Comparison of ENCODE assay signal across 1 cellular context in the genomic region with DNA sequence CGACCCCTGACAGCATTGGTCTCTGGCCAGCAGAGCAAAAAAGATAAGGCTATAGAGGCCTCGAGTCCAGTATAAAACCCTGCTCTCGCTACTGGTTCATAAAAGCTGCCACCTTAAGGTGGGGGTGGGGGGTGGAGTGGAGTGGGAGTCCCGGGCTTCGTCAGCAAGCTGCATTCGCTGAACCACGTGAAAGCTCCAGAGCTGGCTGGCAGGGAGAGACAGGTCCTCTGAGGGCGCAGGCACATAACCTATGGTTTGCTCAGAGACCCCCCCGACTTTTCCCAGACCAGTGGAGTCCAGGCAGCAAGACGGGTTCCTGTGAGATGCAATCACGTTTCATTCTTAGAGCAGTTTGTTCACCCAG.
TF ChIP-seq lines count a peak whose summit lies in the region.

No MANE protein-coding gene starts in this region.

TF ChIP-seq in HepG2, 621 proteins besides CTCF, POLR2A, EP300 and RAD21:
- TF ChIP-seq ZFP41 (CRISPR knock-in tag; IDR thresholded peaks at IDR 0.05; ENCODE audit: borderline replicate concordance) (0 out of 2 replicates have a peak, but pooled peaks have one; percentile 6), AGO2 (optimal IDR thresholded peaks at IDR 0.05; ENCODE audit: low read depth, low read length) (no peak), PAX8 (CRISPR knock-in tag; IDR thresholded peaks at IDR 0.05; ENCODE audit: borderline replicate concordance) (no peak), HNF4G (IDR thresholded peaks at IDR 0.05; ENCODE audit: borderline replicate concordance, low read depth, low read length) (no peak), HNF4G (CRISPR knock-in tag; IDR thresholded peaks at IDR 0.05; ENCODE audit: borderline replicate concordance, low read depth) (no peak), RBM22 (optimal IDR thresholded peaks at IDR 0.05; ENCODE audit: low read length) (no peak), ZNF292 (CRISPR knock-in tag; IDR thresholded peaks at IDR 0.05; ENCODE audit: borderline replicate concordance, low read depth) (0 out of 2 replicates have a peak, but pooled peaks have one; percentile 10), JARID2 (CRISPR knock-in tag; IDR thresholded peaks at IDR 0.05; ENCODE audit: insufficient replicate concordance) (no peak), HNRNPL (IDR thresholded peaks at IDR 0.05; ENCODE audit: low read depth, low read length) (0 out of 2 replicates have a peak, but pooled peaks have one; percentile 54), ZMYM2 (CRISPR knock-in tag; IDR thresholded peaks at IDR 0.05) (no peak), TBX3 (IDR thresholded peaks at IDR 0.05; ENCODE audit: borderline replicate concordance) (no peak), SOX5 (CRISPR knock-in tag; IDR thresholded peaks at IDR 0.05; ENCODE audit: borderline replicate concordance) (no peak), AGO1 (IDR thresholded peaks at IDR 0.05; ENCODE audit: low read depth, low read length, poor library complexity, severe bottlenecking) (peak; percentile 25), ARID2 (CRISPR knock-in tag; IDR thresholded peaks at IDR 0.05; ENCODE audit: borderline replicate concordance) (0 out of 2 replicates have a peak, but pooled peaks have one; percentile 26), ZNF790 (CRISPR knock-in tag; IDR thresholded peaks at IDR 0.05; ENCODE audit: borderline replicate concordance) (0 out of 2 replicates have a peak, but pooled peaks have one; percentile 5), NFE2L1 (CRISPR knock-in tag; IDR thresholded peaks at IDR 0.05; ENCODE audit: borderline replicate concordance) (no peak)
- TF ChIP-seq, protein P1, sequence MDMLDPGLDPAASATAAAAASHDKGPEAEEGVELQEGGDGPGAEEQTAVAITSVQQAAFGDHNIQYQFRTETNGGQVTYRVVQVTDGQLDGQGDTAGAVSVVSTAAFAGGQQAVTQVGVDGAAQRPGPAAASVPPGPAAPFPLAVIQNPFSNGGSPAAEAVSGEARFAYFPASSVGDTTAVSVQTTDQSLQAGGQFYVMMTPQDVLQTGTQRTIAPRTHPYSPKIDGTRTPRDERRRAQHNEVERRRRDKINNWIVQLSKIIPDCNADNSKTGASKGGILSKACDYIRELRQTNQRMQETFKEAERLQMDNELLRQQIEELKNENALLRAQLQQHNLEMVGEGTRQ (IDR thresholded peaks at IDR 0.05; ENCODE audit: low read depth, low read length) = no peak
- TF ChIP-seq, protein P1 (CRISPR knock-in tag; IDR thresholded peaks at IDR 0.05; ENCODE audit: borderline replicate concordance) = no peak
- TF ChIP-seq, protein P2, sequence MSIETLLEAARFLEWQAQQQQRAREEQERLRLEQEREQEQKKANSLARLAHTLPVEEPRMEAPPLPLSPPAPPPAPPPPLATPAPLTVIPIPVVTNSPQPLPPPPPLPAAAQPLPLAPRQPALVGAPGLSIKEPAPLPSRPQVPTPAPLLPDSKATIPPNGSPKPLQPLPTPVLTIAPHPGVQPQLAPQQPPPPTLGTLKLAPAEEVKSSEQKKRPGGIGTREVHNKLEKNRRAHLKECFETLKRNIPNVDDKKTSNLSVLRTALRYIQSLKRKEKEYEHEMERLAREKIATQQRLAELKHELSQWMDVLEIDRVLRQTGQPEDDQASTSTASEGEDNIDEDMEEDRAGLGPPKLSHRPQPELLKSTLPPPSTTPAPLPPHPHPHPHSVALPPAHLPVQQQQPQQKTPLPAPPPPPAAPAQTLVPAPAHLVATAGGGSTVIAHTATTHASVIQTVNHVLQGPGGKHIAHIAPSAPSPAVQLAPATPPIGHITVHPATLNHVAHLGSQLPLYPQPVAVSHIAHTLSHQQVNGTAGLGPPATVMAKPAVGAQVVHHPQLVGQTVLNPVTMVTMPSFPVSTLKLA (IDR thresholded peaks at IDR 0.05) = no peak
- TF ChIP-seq, protein P3, sequence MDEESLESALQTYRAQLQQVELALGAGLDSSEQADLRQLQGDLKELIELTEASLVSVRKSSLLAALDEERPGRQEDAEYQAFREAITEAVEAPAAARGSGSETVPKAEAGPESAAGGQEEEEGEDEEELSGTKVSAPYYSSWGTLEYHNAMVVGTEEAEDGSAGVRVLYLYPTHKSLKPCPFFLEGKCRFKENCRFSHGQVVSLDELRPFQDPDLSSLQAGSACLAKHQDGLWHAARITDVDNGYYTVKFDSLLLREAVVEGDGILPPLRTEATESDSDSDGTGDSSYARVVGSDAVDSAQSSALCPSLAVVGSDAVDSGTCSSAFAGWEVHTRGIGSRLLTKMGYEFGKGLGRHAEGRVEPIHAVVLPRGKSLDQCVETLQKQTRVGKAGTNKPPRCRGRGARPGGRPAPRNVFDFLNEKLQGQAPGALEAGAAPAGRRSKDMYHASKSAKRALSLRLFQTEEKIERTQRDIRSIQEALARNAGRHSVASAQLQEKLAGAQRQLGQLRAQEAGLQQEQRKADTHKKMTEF (CRISPR knock-in tag; IDR thresholded peaks at IDR 0.05) = no peak
- TF ChIP-seq, protein P4, sequence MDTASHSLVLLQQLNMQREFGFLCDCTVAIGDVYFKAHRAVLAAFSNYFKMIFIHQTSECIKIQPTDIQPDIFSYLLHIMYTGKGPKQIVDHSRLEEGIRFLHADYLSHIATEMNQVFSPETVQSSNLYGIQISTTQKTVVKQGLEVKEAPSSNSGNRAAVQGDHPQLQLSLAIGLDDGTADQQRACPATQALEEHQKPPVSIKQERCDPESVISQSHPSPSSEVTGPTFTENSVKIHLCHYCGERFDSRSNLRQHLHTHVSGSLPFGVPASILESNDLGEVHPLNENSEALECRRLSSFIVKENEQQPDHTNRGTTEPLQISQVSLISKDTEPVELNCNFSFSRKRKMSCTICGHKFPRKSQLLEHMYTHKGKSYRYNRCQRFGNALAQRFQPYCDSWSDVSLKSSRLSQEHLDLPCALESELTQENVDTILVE (CRISPR knock-in tag; IDR thresholded peaks at IDR 0.05) = no peak
- TF ChIP-seq, protein P5, sequence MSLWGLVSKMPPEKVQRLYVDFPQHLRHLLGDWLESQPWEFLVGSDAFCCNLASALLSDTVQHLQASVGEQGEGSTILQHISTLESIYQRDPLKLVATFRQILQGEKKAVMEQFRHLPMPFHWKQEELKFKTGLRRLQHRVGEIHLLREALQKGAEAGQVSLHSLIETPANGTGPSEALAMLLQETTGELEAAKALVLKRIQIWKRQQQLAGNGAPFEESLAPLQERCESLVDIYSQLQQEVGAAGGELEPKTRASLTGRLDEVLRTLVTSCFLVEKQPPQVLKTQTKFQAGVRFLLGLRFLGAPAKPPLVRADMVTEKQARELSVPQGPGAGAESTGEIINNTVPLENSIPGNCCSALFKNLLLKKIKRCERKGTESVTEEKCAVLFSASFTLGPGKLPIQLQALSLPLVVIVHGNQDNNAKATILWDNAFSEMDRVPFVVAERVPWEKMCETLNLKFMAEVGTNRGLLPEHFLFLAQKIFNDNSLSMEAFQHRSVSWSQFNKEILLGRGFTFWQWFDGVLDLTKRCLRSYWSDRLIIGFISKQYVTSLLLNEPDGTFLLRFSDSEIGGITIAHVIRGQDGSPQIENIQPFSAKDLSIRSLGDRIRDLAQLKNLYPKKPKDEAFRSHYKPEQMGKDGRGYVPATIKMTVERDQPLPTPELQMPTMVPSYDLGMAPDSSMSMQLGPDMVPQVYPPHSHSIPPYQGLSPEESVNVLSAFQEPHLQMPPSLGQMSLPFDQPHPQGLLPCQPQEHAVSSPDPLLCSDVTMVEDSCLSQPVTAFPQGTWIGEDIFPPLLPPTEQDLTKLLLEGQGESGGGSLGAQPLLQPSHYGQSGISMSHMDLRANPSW (CRISPR knock-in tag; IDR thresholded peaks at IDR 0.05; ENCODE audit: borderline replicate concordance) = no peak
TF ChIP-seq in HepG2: peak in this region for 6.
